ENCODE assay signal across 8 cellular contexts in genomic region chr9:21395778-21396717, GRCh38. TPM values are rescaled to one million over a fixed set of nuclear protein-coding genes. Genes with fewer than 3 reads are reported as not detected.
A peak's percentile ranks its signal among the peaks of the same experiment; 100 is the strongest.
DNase-seq lines count a peak whose midpoint lies in the region; ATAC-seq and TF ChIP-seq lines count a peak whose summit lies in the region.

No MANE protein-coding gene starts in this region.

- no peak overlapping the region for H3K27ac ChIP-seq in OCI-LY7 (ENCODE audit: low read depth, low read length, poor library complexity, severe bottlenecking)
- H3K27ac ChIP-seq in parathyroid adenoma, result no peak overlapping the region
- H3K27ac ChIP-seq in upper lobe of right lung, result no peak overlapping the region

- H3K4me2 ChIP-seq in OCI-LY7 (ENCODE audit: low read length) (no peak overlapping the region), parathyroid adenoma (ENCODE audit: low read length) (peak overlapping the region; percentile 60)

- H3K36me3 ChIP-seq in OCI-LY7 (ENCODE audit: insufficient read depth, low read length) (no peaks in the 10 kb centered on the region), parathyroid adenoma (ENCODE audit: control insufficient read depth, insufficient read depth, low read length) (no peaks in the 10 kb centered on the region), upper lobe of right lung (no peaks in the 10 kb centered on the region)

- H4K20me1 ChIP-seq in OCI-LY7 (ENCODE audit: insufficient read depth, low read length), result no peaks in the 10 kb centered on the region

- DNase-seq in DMS79 treated with DMSO at 0.1 percent for 48 hours (lab: John Stamatoyannopoulos, UW) (peak; percentile 10), DMS79 (lab: John Stamatoyannopoulos, UW) (no peak), OCI-LY7 (ENCODE audit: low spot score) (peak; percentile 32), head of caudate nucleus (peak; percentile 46 to 93 (median 81)), upper lobe of right lung (peak; percentile 73)
- peak; percentile 86 for DNase-seq in activated effector memory CD4-positive, alpha-beta T cell treated with anti-CD3 and anti-CD28 coated beads, Interleukin-2, amount 50 U/mL, for 16 hours

- no peak overlapping the region for H3K4me3 ChIP-seq in OCI-LY7 (ENCODE audit: low read depth, low read length, poor library complexity, severe bottlenecking)
- peak overlapping the region; percentile 35 for H3K4me3 ChIP-seq in parathyroid adenoma (ENCODE audit: low read depth, low read length)
- peak overlapping the region; percentile 50 for H3K4me3 ChIP-seq in upper lobe of right lung

- no TSS peak for BruUV-seq in OCI-LY7 (replicated peaks; lab: Mats Ljungman, UMichigan)

- H3K27me3 ChIP-seq in parathyroid adenoma (ENCODE audit: control insufficient read depth, insufficient read depth, low read length), result peaks cover 3% of the 10 kb centered on the region
- peaks cover 56% of the 10 kb centered on the region for H3K27me3 ChIP-seq in upper lobe of right lung

- TF ChIP-seq CTCF in OCI-LY7 (conservative IDR thresholded peaks at IDR 0.05; ENCODE audit: low read length) (peak; percentile 82), parathyroid adenoma (IDR thresholded peaks at IDR 0.05) (peak; percentile 52), upper lobe of right lung (IDR thresholded peaks at IDR 0.05) (peak; percentile 79)

- intact Hi-C loops in OCI-LY7 (cut with micrococcal nuclease; ENCODE audit: unreplicated experiment), result loop anchor here (1.0 kb wide), 2 partner anchors 70 to 78 kb away; no protein-coding TSS in a partner anchor
- intact Hi-C loops in head of caudate nucleus (cut with DNase I), result no loop called here
- intact Hi-C loops in upper lobe of right lung (cut with DNase I), result no loop called here

- POLR2A ChIA-PET in OCI-LY7 (lab: Charles Lee), result interaction anchor here (0.6 kb wide), 1 partner anchor 77 kb away, joined by 5 read pairs; no protein-coding TSS in a partner anchor

- ATAC-seq in HG02763 (IDR thresholded peaks at IDR 0.05; ENCODE audit: unreplicated experiment) (peak; percentile 65), upper lobe of right lung (peak; percentile 85)

- CTCF ChIA-PET in OCI-LY7 (lab: Charles Lee; ENCODE audit: unreplicated experiment), result interaction anchor here (0.6 to 1.4 kb wide), 3 partner anchors 70 to 78 kb away, joined by 3 to 4 read pairs (median 4); no protein-coding TSS in a partner anchor

- H3K4me1 ChIP-seq in OCI-LY7 (ENCODE audit: insufficient read depth, low read length, poor library complexity, severe bottlenecking) (no peaks in the 10 kb centered on the region), parathyroid adenoma (no peaks in the 10 kb centered on the region), upper lobe of right lung (no peaks in the 10 kb centered on the region)

- H2AFZ ChIP-seq in OCI-LY7 (ENCODE audit: low read length), result no peak overlapping the region
- H2AFZ ChIP-seq in parathyroid adenoma, result peak overlapping the region; percentile 54

- no peaks in the 10 kb centered on the region for H3K9me2 ChIP-seq in OCI-LY7 (ENCODE audit: insufficient read depth, low read length)

- H3K9me3 ChIP-seq in OCI-LY7 (ENCODE audit: low read length), result no peaks in the 10 kb centered on the region
- no peaks in the 10 kb centered on the region for H3K9me3 ChIP-seq in parathyroid adenoma (ENCODE audit: control insufficient read depth, low read length)
- H3K9me3 ChIP-seq in upper lobe of right lung, result no peaks in the 10 kb centered on the region

- no peaks in the 10 kb centered on the region for H3K79me2 ChIP-seq in OCI-LY7 (ENCODE audit: insufficient read depth, low read depth, low read length)
- H3K79me2 ChIP-seq in parathyroid adenoma, result no peaks in the 10 kb centered on the region

- H3K9ac ChIP-seq in parathyroid adenoma, result no peak overlapping the region

RNA-seq across cellular contexts. Expression of gene IFNA2, which starts 10.8 kb away (rescaled TPM):
- total RNA-seq in OCI-LY7 (2014; rRNA removed; shearing (Covaris generic)), result not detected in 2 replicates
- not detected in 2 replicates for total RNA-seq in OCI-LY7 (2022)
- not detected for total RNA-seq in upper lobe of right lung

RNA-seq across cellular contexts. Expression of gene IFNA8, which starts 12.9 kb away (rescaled TPM):
- total RNA-seq in OCI-LY7 (2014; rRNA removed; shearing (Covaris generic)), result not detected in 2 replicates
- total RNA-seq in OCI-LY7 (2022), result not detected in 2 replicates
- total RNA-seq in upper lobe of right lung, result not detected

RNA-seq across cellular contexts. Expression of gene IFNA13, which starts 28.2 kb away (rescaled TPM):
- total RNA-seq in OCI-LY7 (2014; rRNA removed; shearing (Covaris generic)), result not detected in 2 replicates
- total RNA-seq in OCI-LY7 (2022) (not detected in 2 replicates), upper lobe of right lung (not detected)

RNA-seq across cellular contexts. Expression of gene IFNA1, which starts 44.2 kb away (rescaled TPM):
- total RNA-seq in OCI-LY7 (2014; rRNA removed; shearing (Covaris generic)), result not detected in 2 replicates
- total RNA-seq in OCI-LY7 (2022), result not detected in 2 replicates
- total RNA-seq in upper lobe of right lung, result not detected

RNA-seq across cellular contexts. Expression of gene IFNA6, which starts 45.4 kb away (rescaled TPM):
- total RNA-seq in OCI-LY7 (2014; rRNA removed; shearing (Covaris generic)), result not detected in 2 replicates
- not detected in 2 replicates for total RNA-seq in OCI-LY7 (2022)
- not detected for total RNA-seq in upper lobe of right lung
